16 cellular contexts compared by ENCODE assay signal in the genomic region with DNA sequence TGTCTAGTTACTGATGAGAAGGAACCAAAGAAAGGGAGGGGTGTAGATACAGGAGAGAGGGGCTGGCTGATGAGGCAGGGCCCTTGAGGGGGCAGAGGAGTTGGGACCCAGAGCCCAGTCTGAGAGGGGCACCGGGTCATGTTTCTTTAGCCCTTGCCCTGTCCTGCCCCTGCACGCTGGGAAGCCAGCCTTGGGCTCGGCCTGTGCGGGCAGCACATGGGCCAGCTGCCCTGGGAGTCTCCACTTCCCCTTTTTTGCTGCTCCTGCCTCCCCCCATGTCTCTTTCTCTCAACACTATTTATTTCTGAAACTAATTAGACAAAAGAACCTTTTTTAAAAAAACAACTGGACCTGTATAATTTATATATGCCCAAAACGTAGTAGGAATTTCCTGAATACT. TPM values are rescaled to one million over a fixed set of nuclear protein-coding genes. Genes with fewer than 3 reads are reported as not detected.
DNase-seq lines count a peak whose midpoint lies in the region; ATAC-seq and TF ChIP-seq lines count a peak whose summit lies in the region.
"Had no signal": no experiment of that assay in that cellular context is flagged by ENCODE, and none has a peak within 500 bp of the region (broad histone marks: within the 10 kb centered on the region; RNA-seq: fewer than 3 reads in every experiment).

No MANE protein-coding gene starts in this region.

- no peak overlapping the region for H3K27ac Mint-ChIP-seq in memory B cell
- H3K27ac Mint-ChIP-seq in T-helper 2 cell treated with Interferon-gamma antibody and Interleukin-4, amounts not matched to agents 5 μg/mL and 100 μg/mL, for 36 hours, result no peak overlapping the region
- no peak overlapping the region for H3K27ac Mint-ChIP-seq in activated naive CD8-positive, alpha-beta T cell treated with anti-CD3 and anti-CD28 coated beads for 36 hours

- H3K9me3 ChIP-seq in thyroid gland, result no peaks in the 10 kb centered on the region

- peaks cover 0 to 4% of the 10 kb centered on the region in 2 donors for H3K36me3 ChIP-seq in thyroid gland

- peaks cover 4% of the 10 kb centered on the region for H3K9me3 Mint-ChIP-seq in memory B cell
- H3K9me3 Mint-ChIP-seq in T-helper 2 cell treated with Interferon-gamma antibody and Interleukin-4, amounts not matched to agents 5 μg/mL and 100 μg/mL, for 36 hours, result peaks cover 4% of the 10 kb centered on the region
- H3K9me3 Mint-ChIP-seq in activated naive CD8-positive, alpha-beta T cell treated with anti-CD3 and anti-CD28 coated beads for 36 hours, result peaks cover 13% of the 10 kb centered on the region

- no peak for TF ChIP-seq CTCF in NB4 (IDR thresholded peaks at IDR 0.05; ENCODE audit: low read depth, low read length)
- TF ChIP-seq CTCF in thyroid gland (IDR thresholded peaks at IDR 0.05), result no peak

- WGBS in thyroid gland, 2 donors, result 94 to 97% methylated on average over 5 of the region's 5 CpGs

- H3K4me3 Mint-ChIP-seq in memory B cell, result no peak overlapping the region
- no peak overlapping the region for H3K4me3 Mint-ChIP-seq in T-helper 2 cell treated with Interferon-gamma antibody and Interleukin-4, amounts not matched to agents 5 μg/mL and 100 μg/mL, for 36 hours
- H3K4me3 Mint-ChIP-seq in activated naive CD8-positive, alpha-beta T cell treated with anti-CD3 and anti-CD28 coated beads for 36 hours, result no peak overlapping the region
- H3K4me3 Mint-ChIP-seq: activated T-cell treated with anti-CD3 and anti-CD28 coated beads, Interleukin-2, amount 50 U/mL, for 4 hours; CD8-positive, alpha-beta T cell had no signal

- H3K27me3 Mint-ChIP-seq in memory B cell, result peaks cover 15% of the 10 kb centered on the region
- peaks cover 33% of the 10 kb centered on the region for H3K27me3 Mint-ChIP-seq in T-helper 2 cell treated with Interferon-gamma antibody and Interleukin-4, amounts not matched to agents 5 μg/mL and 100 μg/mL, for 36 hours (ENCODE audit: low read depth)
- H3K27me3 Mint-ChIP-seq in activated naive CD8-positive, alpha-beta T cell treated with anti-CD3 and anti-CD28 coated beads for 36 hours, result no peaks in the 10 kb centered on the region

- H3K4me1 Mint-ChIP-seq in memory B cell, result peaks cover 18% of the 10 kb centered on the region
- H3K4me1 Mint-ChIP-seq in T-helper 2 cell treated with Interferon-gamma antibody and Interleukin-4, amounts not matched to agents 5 μg/mL and 100 μg/mL, for 36 hours (ENCODE audit: low read depth), result no peaks in the 10 kb centered on the region
- H3K4me1 Mint-ChIP-seq in activated naive CD8-positive, alpha-beta T cell treated with anti-CD3 and anti-CD28 coated beads for 36 hours, result peaks cover 20% of the 10 kb centered on the region

- intact Hi-C loops in thyroid gland (cut with DNase I), result no loop called here

- no peak overlapping the region for H3K4me3 ChIP-seq in NB4 (ENCODE audit: low read depth, low read length)
- H3K4me3 ChIP-seq in thyroid gland (replicated peaks in 1 of 3), result no peak overlapping the region
- H3K4me3 ChIP-seq: lung had no signal

- no peaks in the 10 kb centered on the region for H3K27me3 ChIP-seq in thyroid gland

- H3K27ac ChIP-seq in caudate nucleus (ENCODE audit: low read depth, low read length) (peak overlapping the region; percentile 81), thyroid gland (peak overlapping the region in 2 of 3 donors; percentile 60 to 68)

- ATAC-seq in memory B cell (ENCODE audit: low read depth), result peak; percentile 69
- ATAC-seq: activated T-cell treated with anti-CD3 and anti-CD28 coated beads, Interleukin-2, amount 50 U/mL, for 4 hours; CD8-positive, alpha-beta T cell had no signal

- peaks cover 19 to 32% of the 10 kb centered on the region in 2 donors for H3K4me1 ChIP-seq in thyroid gland

- no peak for TF ChIP-seq POLR2A in NB4 (IDR thresholded peaks at IDR 0.05; ENCODE audit: extremely low read depth, insufficient read length)
- TF ChIP-seq POLR2A in thyroid gland (IDR thresholded peaks at IDR 0.05), result no peak

- DNase-seq in NB4 (ENCODE audit: low read depth) (peak; percentile 45), caudate nucleus (lab: John Stamatoyannopoulos, UW) (no peak), memory B cell (ENCODE audit: low spot score in 2 of 2) (no peak), thyroid gland (no peak), NCI-H510A (lab: John Stamatoyannopoulos, UW) (no peak)
- DNase-seq in T-helper 2 cell treated with Interferon-gamma antibody and Interleukin-4, amounts not matched to agents 5 μg/mL and 100 μg/mL, for 36 hours (ENCODE audit: low spot score), result no peak
- DNase-seq in activated naive CD8-positive, alpha-beta T cell treated with anti-CD3 and anti-CD28 coated beads for 36 hours, result no peak
- DNase-seq: activated T-cell treated with anti-CD3 and anti-CD28 coated beads, Interleukin-2, amount 50 U/mL, for 4 hours; CD8-positive, alpha-beta T cell; EL; erythroblast; hypothalamus; NCI-H1694; stimulated activated CD4-positive, alpha-beta T cell treated with anti-CD3 and anti-CD28 coated beads, Interleukin-15, amount 100 ng/mL, for 24 hours; T1000 had no signal

- peaks cover 12% of the 10 kb centered on the region for H3K36me3 Mint-ChIP-seq in memory B cell
- no peaks in the 10 kb centered on the region for H3K36me3 Mint-ChIP-seq in T-helper 2 cell treated with Interferon-gamma antibody and Interleukin-4, amounts not matched to agents 5 μg/mL and 100 μg/mL, for 36 hours (ENCODE audit: low read depth)
- H3K36me3 Mint-ChIP-seq in activated naive CD8-positive, alpha-beta T cell treated with anti-CD3 and anti-CD28 coated beads for 36 hours, result peaks cover 36% of the 10 kb centered on the region

RNA-seq across cellular contexts. Expression of a gene that starts 20.5 kb away (rescaled TPM):
- total RNA-seq in thyroid gland, result 10 to 100 TPM; 13.4 to 19.3 (median 15.5) TPM
- total RNA-seq in activated naive CD8-positive, alpha-beta T cell treated with anti-CD3 and anti-CD28 coated beads for 36 hours, result 1 to 10 TPM; 7.9 to 9.5 TPM
